21 cellular contexts compared by ENCODE assay signal in the genomic region with DNA sequence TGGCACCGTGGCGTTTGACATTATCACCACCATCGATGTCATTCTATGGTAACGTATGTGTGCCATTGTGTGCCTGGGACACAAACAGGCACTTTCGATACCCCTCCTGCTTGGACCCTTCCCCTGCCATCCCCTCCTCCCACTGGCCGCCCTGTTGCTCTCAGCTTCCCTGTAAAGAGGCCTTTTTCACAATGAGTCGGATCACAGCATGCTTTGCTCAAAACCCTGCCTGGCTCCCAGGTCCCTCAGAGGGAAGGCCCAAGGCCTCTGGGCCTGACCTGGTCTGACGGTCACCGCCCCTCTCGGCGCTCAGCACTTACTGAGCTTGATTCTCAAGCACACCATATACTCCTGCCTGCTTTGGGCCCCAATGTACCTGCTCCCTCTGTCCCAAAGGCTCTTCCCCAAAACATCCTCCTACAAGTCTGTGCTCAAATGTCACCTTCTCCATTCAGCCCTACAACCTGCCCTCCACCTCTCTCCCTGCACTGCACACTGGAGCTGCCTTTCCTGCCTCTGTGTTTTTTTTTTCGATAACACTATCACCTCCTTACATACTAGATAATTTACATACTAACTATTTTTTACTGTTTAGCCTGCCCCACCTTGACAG.
DNase-seq lines count a peak whose midpoint lies in the region; ATAC-seq, FAIRE-seq and TF ChIP-seq lines count a peak whose summit lies in the region.
"Had no signal": no experiment of that assay in that cellular context is flagged by ENCODE, and none has a peak within 500 bp of the region (broad histone marks: within the 10 kb centered on the region; RNA-seq: fewer than 3 reads in every experiment).

No MANE protein-coding gene starts in this region.

- H2AFZ ChIP-seq in PC-9 (no peak overlapping the region), astrocyte (ENCODE audit: low read depth, low read length) (no peak overlapping the region)

- H3K27me3 ChIP-seq in PC-9 (ENCODE audit: insufficient read depth, low read depth) = no peaks in the 10 kb centered on the region
- no peaks in the 10 kb centered on the region for H3K27me3 ChIP-seq in astrocyte (ENCODE audit: insufficient read depth, low read length)
- H3K27me3 ChIP-seq in left lung = no peaks in the 10 kb centered on the region

- H3K4me3 Mint-ChIP-seq in astrocyte (ENCODE audit: unreplicated experiment) = peak overlapping the region; percentile 77
- H3K4me3 Mint-ChIP-seq in stimulated activated naive B cell treated with anti-CD40 and anti-IgM and Interleukin-4, amounts not matched to agents 10 μg/mL and 1 μg/mL and 100 μg/mL, for 72 hours = no peak overlapping the region

- H3K27me3 Mint-ChIP-seq in astrocyte (ENCODE audit: low read depth, unreplicated experiment) = no peaks in the 10 kb centered on the region
- no peaks in the 10 kb centered on the region for H3K27me3 Mint-ChIP-seq in stimulated activated naive B cell treated with anti-CD40 and anti-IgM and Interleukin-4, amounts not matched to agents 10 μg/mL and 1 μg/mL and 100 μg/mL, for 72 hours

- peaks cover 66% of the 10 kb centered on the region for H3K4me1 Mint-ChIP-seq in astrocyte (ENCODE audit: low read depth, unreplicated experiment)
- H3K4me1 Mint-ChIP-seq in stimulated activated naive B cell treated with anti-CD40 and anti-IgM and Interleukin-4, amounts not matched to agents 10 μg/mL and 1 μg/mL and 100 μg/mL, for 72 hours = peaks cover 29% of the 10 kb centered on the region in 2 donors

- intact Hi-C loops in PC-9 (cut with micrococcal nuclease; ENCODE audit: unreplicated experiment) (loop anchor here (5.0 kb wide), 1 partner anchor 152 kb away; no protein-coding TSS in a partner anchor), left lung (cut with DNase I) (no loop called here)

- TF ChIP-seq CTCF in PC-9 (conservative IDR thresholded peaks at IDR 0.05) (no peak), astrocyte (IDR thresholded peaks at IDR 0.05; ENCODE audit: insufficient read depth, low read depth, low read length) (no peak), left lung (IDR thresholded peaks at IDR 0.05) (no peak)

- H3K9me3 Mint-ChIP-seq in astrocyte (ENCODE audit: unreplicated experiment) = no peaks in the 10 kb centered on the region
- peaks cover 6 to 13% of the 10 kb centered on the region in 2 donors for H3K9me3 Mint-ChIP-seq in stimulated activated naive B cell treated with anti-CD40 and anti-IgM and Interleukin-4, amounts not matched to agents 10 μg/mL and 1 μg/mL and 100 μg/mL, for 72 hours

- H3K9me2 ChIP-seq in PC-9 (ENCODE audit: insufficient read depth) = no peaks in the 10 kb centered on the region
- H3K9me2 ChIP-seq: SK-N-SH had no signal

- POLR2A ChIA-PET in PC-9 (lab: Charles Lee; ENCODE audit: unreplicated experiment) (interaction anchor here (0.6 kb wide), 1 partner anchor 29 kb away, joined by 3 read pairs; no protein-coding TSS in a partner anchor), HEK293T (lab: Yijun Ruan, JAX) (no interaction called here)

- CTCF ChIA-PET in PC-9 (lab: Charles Lee) (no interaction called here), HEK293T (lab: Yijun Ruan, JAX) (no interaction called here)

- BruUV-seq in PC-9 (replicated peaks; lab: Mats Ljungman, UMichigan) = no TSS peak

- FAIRE-seq in GM12891 (lab: Jason Lieb, UNC) = no peak
- FAIRE-seq in astrocyte (lab: Jason Lieb, UNC) = no peak
- FAIRE-seq: G401.6, H54 had no signal

- no peak overlapping the region for H3K9ac ChIP-seq in astrocyte (ENCODE audit: low read length)
- H3K9ac ChIP-seq: KMS-11, SK-N-SH had no signal

- TF ChIP-seq POLR2A in GM12891 (IDR thresholded peaks at IDR 0.05; ENCODE audit: low read depth, low read length) = no peak

- DNase-seq in GM12891 (ENCODE audit: insufficient read length, low spot score) (no peak), PC-9 (no peak), astrocyte (ENCODE audit: low read depth) (no peak), islet precursor cell (no peak), NCI-H1436 (lab: John Stamatoyannopoulos, UW) (no peak), HEK293T (ENCODE audit: extremely low spot score) (no peak), left lung (no peak)
- no peak for DNase-seq in stimulated activated naive B cell treated with anti-CD40 and anti-IgM and Interleukin-4, amounts not matched to agents 10 μg/mL and 1 μg/mL and 100 μg/mL, for 72 hours
- DNase-seq: AML-193, DMS 273 treated with DMSO at 0.1 percent for 48 hours, DND-41, NCI-H1417, NCI-H187 treated with DMSO at 0.1 percent for 48 hours, NCI-H226, NCI-H524, SHP77 treated with DMSO at 0.1 percent for 48 hours, SK-N-SH had no signal

- peaks cover 4% of the 10 kb centered on the region for H3K36me3 Mint-ChIP-seq in astrocyte (ENCODE audit: low read depth, unreplicated experiment)
- peaks cover 0 to 5% of the 10 kb centered on the region in 2 donors for H3K36me3 Mint-ChIP-seq in stimulated activated naive B cell treated with anti-CD40 and anti-IgM and Interleukin-4, amounts not matched to agents 10 μg/mL and 1 μg/mL and 100 μg/mL, for 72 hours

- H3K4me2 ChIP-seq in PC-9 (no peak overlapping the region), astrocyte (ENCODE audit: low read length) (no peak overlapping the region)
- H3K4me2 ChIP-seq: SK-N-SH had no signal

- H3K9me3 ChIP-seq in PC-9 (ENCODE audit: insufficient read depth, low read depth) = no peaks in the 10 kb centered on the region
- H3K9me3 ChIP-seq in astrocyte (ENCODE audit: insufficient read depth, low read depth, low read length) = no peaks in the 10 kb centered on the region
- H3K9me3 ChIP-seq in left lung = no peaks in the 10 kb centered on the region
- H3K9me3 ChIP-seq: SK-N-SH had no signal

- H3K27ac ChIP-seq in PC-9 = peak overlapping the region; percentile 98
- H3K27ac ChIP-seq in astrocyte (ENCODE audit: low read depth, low read length) = no peak overlapping the region
- H3K27ac ChIP-seq in left lung = no peak overlapping the region
- H3K27ac ChIP-seq: C4-2B, KMS-11 had no signal

- H4K20me1 ChIP-seq in PC-9 (ENCODE audit: insufficient read depth) (no peaks in the 10 kb centered on the region), astrocyte (ENCODE audit: insufficient read depth, low read length) (peaks cover 10% of the 10 kb centered on the region)

- peaks cover 85% of the 10 kb centered on the region for H3K79me2 ChIP-seq in PC-9 (ENCODE audit: low read depth)
- peaks cover 40% of the 10 kb centered on the region for H3K79me2 ChIP-seq in astrocyte (ENCODE audit: insufficient read depth, low read length)

- 0 out of 2 replicates have a peak, but pooled peaks cover 5% of the 10 kb centered on the region for H3K36me3 ChIP-seq in PC-9 (ENCODE audit: low read depth)
- H3K36me3 ChIP-seq in astrocyte (ENCODE audit: insufficient read depth, low read length) = no peaks in the 10 kb centered on the region
- no peaks in the 10 kb centered on the region for H3K36me3 ChIP-seq in left lung

- no peak overlapping the region for H3K4me3 ChIP-seq in PC-9
- H3K4me3 ChIP-seq in astrocyte (ENCODE audit: insufficient read depth, low read depth, low read length) = no peak overlapping the region
- H3K4me3 ChIP-seq in left lung = no peak overlapping the region

- H3K4me1 ChIP-seq in PC-9 (replicated peaks; ENCODE audit: insufficient read depth) = peaks cover 49% of the 10 kb centered on the region
- peaks cover 40% of the 10 kb centered on the region for H3K4me1 ChIP-seq in astrocyte (ENCODE audit: insufficient read depth, low read length)
- H3K4me1 ChIP-seq in left lung = peaks cover 0 to 19% of the 10 kb centered on the region in 2 donors

- H3F3A ChIP-seq in PC-9 (ENCODE audit: insufficient read depth, low read depth) = peaks cover 55% of the 10 kb centered on the region

- no peak overlapping the region for H3K27ac Mint-ChIP-seq in astrocyte (ENCODE audit: unreplicated experiment)
- H3K27ac Mint-ChIP-seq in stimulated activated naive B cell treated with anti-CD40 and anti-IgM and Interleukin-4, amounts not matched to agents 10 μg/mL and 1 μg/mL and 100 μg/mL, for 72 hours = peak overlapping the region; percentile 72

- no peak for ATAC-seq in stimulated activated naive B cell treated with anti-CD40 and anti-IgM and Interleukin-4, amounts not matched to agents 10 μg/mL and 1 μg/mL and 100 μg/mL, for 72 hours (replicated peaks)
- ATAC-seq in left lung = no peak

TF ChIP-seq in GM12891, 5 proteins besides CTCF, POLR2A, EP300 and RAD21:
- TF ChIP-seq POU2F2 (IDR thresholded peaks at IDR 0.05; ENCODE audit: low read depth, low read length) (0 out of 2 replicates have a peak, but pooled peaks have one; percentile 9), PAX5 (IDR thresholded peaks at IDR 0.05; ENCODE audit: insufficient read depth, low read length, severe bottlenecking) (no peak), SPI1 (IDR thresholded peaks at IDR 0.05; ENCODE audit: low read depth, low read length) (no peak), TAF1 (IDR thresholded peaks at IDR 0.05; ENCODE audit: low read depth, low read length) (no peak)

TF ChIP-seq in HEK293T, 16 proteins besides CTCF, POLR2A, EP300 and RAD21:
- TF ChIP-seq L3MBTL2 (conservative IDR thresholded peaks at IDR 0.05) = no peak
- TF ChIP-seq BHLHE40 (IDR thresholded peaks at IDR 0.05; ENCODE audit: borderline replicate concordance) = no peak
- TF ChIP-seq, protein P1, sequence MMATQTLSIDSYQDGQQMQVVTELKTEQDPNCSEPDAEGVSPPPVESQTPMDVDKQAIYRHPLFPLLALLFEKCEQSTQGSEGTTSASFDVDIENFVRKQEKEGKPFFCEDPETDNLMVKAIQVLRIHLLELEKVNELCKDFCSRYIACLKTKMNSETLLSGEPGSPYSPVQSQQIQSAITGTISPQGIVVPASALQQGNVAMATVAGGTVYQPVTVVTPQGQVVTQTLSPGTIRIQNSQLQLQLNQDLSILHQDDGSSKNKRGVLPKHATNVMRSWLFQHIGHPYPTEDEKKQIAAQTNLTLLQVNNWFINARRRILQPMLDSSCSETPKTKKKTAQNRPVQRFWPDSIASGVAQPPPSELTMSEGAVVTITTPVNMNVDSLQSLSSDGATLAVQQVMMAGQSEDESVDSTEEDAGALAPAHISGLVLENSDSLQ (IDR thresholded peaks at IDR 0.05) = no peak
- TF ChIP-seq LEF1 (IDR thresholded peaks at IDR 0.05; ENCODE audit: borderline replicate concordance) = no peak
- no peak for TF ChIP-seq TARDBP (IDR thresholded peaks at IDR 0.05)
- no peak for TF ChIP-seq HDGF (IDR thresholded peaks at IDR 0.05; ENCODE audit: borderline replicate concordance)
- no peak for TF ChIP-seq ZNF384 (IDR thresholded peaks at IDR 0.05)
